In the genomic region with DNA sequence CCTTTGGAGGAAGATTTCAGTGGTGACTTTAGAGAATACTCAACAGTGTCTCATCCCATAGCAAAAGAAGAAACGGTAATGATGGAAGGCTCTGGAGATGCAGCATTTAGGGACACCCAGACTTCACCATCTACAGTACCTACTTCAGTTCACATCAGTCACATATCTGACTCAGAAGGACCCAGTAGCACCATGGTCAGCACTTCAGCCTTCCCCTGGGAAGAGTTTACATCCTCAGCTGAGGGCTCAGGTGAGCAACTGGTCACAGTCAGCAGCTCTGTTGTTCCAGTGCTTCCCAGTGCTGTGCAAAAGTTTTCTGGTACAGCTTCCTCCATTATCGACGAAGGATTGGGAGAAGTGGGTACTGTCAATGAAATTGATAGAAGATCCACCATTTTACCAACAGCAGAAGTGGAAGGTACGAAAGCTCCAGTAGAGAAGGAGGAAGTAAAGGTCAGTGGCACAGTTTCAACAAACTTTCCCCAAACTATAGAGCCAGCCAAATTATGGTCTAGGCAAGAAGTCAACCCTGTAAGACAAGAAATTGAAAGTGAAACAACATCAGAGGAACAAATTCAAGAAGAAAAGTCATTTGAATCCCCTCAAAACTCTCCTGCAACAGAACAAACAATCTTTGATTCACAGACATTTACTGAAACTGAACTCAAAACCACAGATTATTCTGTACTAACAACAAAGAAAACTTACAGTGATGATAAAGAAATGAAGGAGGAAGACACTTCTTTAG, we compare ENCODE assay signal across 9 cellular contexts.
DNase-seq lines count a peak whose midpoint lies in the region; ATAC-seq and TF ChIP-seq lines count a peak whose summit lies in the region.
"Had no signal": no experiment of that assay in that cellular context is flagged by ENCODE, and none has a peak within 500 bp of the region (broad histone marks: within the 10 kb centered on the region; RNA-seq: fewer than 3 reads in every experiment).

No MANE protein-coding gene starts in this region.

- DNase-seq in adipocyte (ENCODE audit: low read depth) (no peak), SKM-1 (lab: John Stamatoyannopoulos, UW; ENCODE audit: unreplicated experiment) (no peak), 8988T (no peak), chondrocyte (ENCODE audit: low spot score) (no peak), NCI-H510A treated with DMSO at 0.1 percent for 48 hours (lab: John Stamatoyannopoulos, UW) (no peak)

- no peak overlapping the region for H3K4me3 Mint-ChIP-seq in chondrocyte (ENCODE audit: unreplicated experiment)
- H3K4me3 Mint-ChIP-seq: IgD-negative memory B cell had no signal

- no peaks in the 10 kb centered on the region for H3K27me3 Mint-ChIP-seq in chondrocyte (ENCODE audit: low read depth)
- H3K27me3 Mint-ChIP-seq: IgD-negative memory B cell had no signal

- peak; percentile 94 for ATAC-seq in GM18868 (IDR thresholded peaks at IDR 0.05; ENCODE audit: unreplicated experiment)
- peak; percentile 89 for ATAC-seq in GM21619 (IDR thresholded peaks at IDR 0.05; ENCODE audit: unreplicated experiment)
- peak; percentile 89 for ATAC-seq in HG03354 (IDR thresholded peaks at IDR 0.05; ENCODE audit: poor library complexity, severe bottlenecking, unreplicated experiment)

- no peak for TF ChIP-seq CTCF in chondrocyte (IDR thresholded peaks at IDR 0.05)

- H3K9ac ChIP-seq in adipocyte (ENCODE audit: low read length), result no peak overlapping the region

- no peaks in the 10 kb centered on the region for H3K9me3 ChIP-seq in adipocyte (ENCODE audit: control insufficient read depth, low read length)

- peaks cover 29% of the 10 kb centered on the region for H3K36me3 ChIP-seq in adipocyte (ENCODE audit: control insufficient read depth, insufficient read depth, low read length, severe bottlenecking)

- peak overlapping the region; percentile 37 for H3K4me3 ChIP-seq in adipocyte (ENCODE audit: low read length)

- H3K27ac Mint-ChIP-seq in chondrocyte (ENCODE audit: unreplicated experiment), result no peak overlapping the region

- no peaks in the 10 kb centered on the region for H3K27me3 ChIP-seq in adipocyte (replicated peaks; ENCODE audit: control insufficient read depth, insufficient read depth, low read length)

- no peaks in the 10 kb centered on the region for H3K9me3 Mint-ChIP-seq in chondrocyte (ENCODE audit: low read depth)

- H3K4me1 ChIP-seq in adipocyte (ENCODE audit: control insufficient read depth, insufficient read depth, low read length), result peaks cover 35% of the 10 kb centered on the region

- peaks cover 14% of the 10 kb centered on the region for H3K4me1 Mint-ChIP-seq in chondrocyte (ENCODE audit: low read depth)

- peaks cover 42% of the 10 kb centered on the region for H3K36me3 Mint-ChIP-seq in chondrocyte (ENCODE audit: low read depth)
- H3K36me3 Mint-ChIP-seq: IgD-negative memory B cell had no signal
